18 cellular contexts compared by ENCODE assay signal in the genomic region with DNA sequence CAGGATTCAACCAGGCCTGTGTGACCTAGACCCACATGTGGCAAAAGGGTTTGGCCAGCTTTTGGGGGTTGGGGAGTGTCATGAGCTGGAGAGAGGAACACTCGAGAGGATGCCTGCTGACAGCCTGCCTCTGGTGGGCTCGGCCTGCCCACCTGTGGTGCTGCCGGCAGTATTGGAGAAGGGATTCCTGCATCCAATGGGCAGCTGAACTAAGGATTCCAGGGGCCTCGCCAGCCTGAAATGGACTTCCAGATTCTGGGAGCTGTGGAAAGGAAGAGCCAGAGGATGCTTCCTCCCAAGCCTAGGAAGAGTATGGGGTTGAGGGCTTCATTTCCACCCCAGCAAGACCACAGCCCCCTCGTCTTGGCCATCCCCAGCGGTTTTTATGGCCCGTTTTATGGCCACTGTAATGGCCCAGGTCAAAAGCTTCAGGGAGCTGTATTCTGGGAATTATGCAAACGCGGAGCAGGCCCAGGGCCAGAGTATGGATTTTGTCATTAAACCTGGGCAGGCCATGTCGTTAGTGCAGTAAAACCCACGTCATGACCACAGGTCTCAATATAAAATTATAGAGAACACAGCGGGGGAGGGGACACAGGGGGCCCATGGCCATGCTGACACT.
"Had no signal": no experiment of that assay in that cellular context is flagged by ENCODE, and none has a peak within 500 bp of the region (broad histone marks: within the 10 kb centered on the region; RNA-seq: fewer than 3 reads in every experiment).

No MANE protein-coding gene starts in this region.

- FAIRE-seq: endometrium, keratinocyte had no signal

- H3K27me3 ChIP-seq: cardiac muscle cell, upper lobe of right lung had no signal

- ATAC-seq: activated CD8-positive, alpha-beta memory T cell treated with anti-CD3 and anti-CD28 coated beads, Interleukin-2, amount 10 ng/mL, durations not matched to agents 7 days and 5 days; activated naive CD8-positive, alpha-beta T cell treated with anti-CD3 and anti-CD28 coated beads, Interleukin-2, amount 50 U/mL, for 24 hours had no signal

- H3K4me1 ChIP-seq: heart left ventricle, lower lobe of right lung, upper lobe of right lung had no signal

- H3K27ac ChIP-seq: cardiac muscle cell, heart left ventricle, lower lobe of right lung, upper lobe of right lung had no signal

- H3K9me3 ChIP-seq: heart left ventricle, lower lobe of right lung, upper lobe of right lung had no signal

- H3K36me3 ChIP-seq: cardiac muscle cell, heart left ventricle, lower lobe of right lung, upper lobe of right lung had no signal

- H3K4me3 ChIP-seq: cardiac muscle cell, heart left ventricle, lower lobe of right lung, upper lobe of right lung had no signal

- DNase-seq: activated CD4-positive, alpha-beta memory T cell treated with anti-CD3 and anti-CD28 coated beads, Interleukin-2, amount 10 ng/mL, durations not matched to agents 7 days and 5 days; activated CD4-positive, alpha-beta T cell treated with anti-CD3 and anti-CD28 coated beads, Interleukin-2, amount 10 ng/mL, durations not matched to agents 24 days and 14 days; activated CD8-positive, alpha-beta memory T cell treated with anti-CD3 and anti-CD28 coated beads, Interleukin-2, amount 10 ng/mL, durations not matched to agents 7 days and 5 days; activated gamma-delta T cell; activated naive CD4-positive, alpha-beta T cell treated with anti-CD3 and anti-CD28 coated beads, Interleukin-2, amount 50 U/mL, for 16 hours; activated naive CD8-positive, alpha-beta T cell treated with anti-CD3 and anti-CD28 coated beads, Interleukin-2, amount 50 U/mL, for 24 hours; activated T-cell treated with anti-CD3 and anti-CD28 coated beads for 4 hours; effector CD4-positive, alpha-beta T cell; heart left ventricle; lower lobe of right lung; naive B cell; stimulated activated CD4-positive, alpha-beta T cell treated with anti-CD3 and anti-CD28 coated beads, Interleukin-4, amount 100 ng/mL, for 24 hours; stimulated activated naive CD4-positive, alpha-beta T cell treated with Interleukin-2 at 50 U/mL for 16 hours; T-helper 9 cell; upper lobe of right lung had no signal
